ENCODE assay signal across 31 cellular contexts in the genomic region with DNA sequence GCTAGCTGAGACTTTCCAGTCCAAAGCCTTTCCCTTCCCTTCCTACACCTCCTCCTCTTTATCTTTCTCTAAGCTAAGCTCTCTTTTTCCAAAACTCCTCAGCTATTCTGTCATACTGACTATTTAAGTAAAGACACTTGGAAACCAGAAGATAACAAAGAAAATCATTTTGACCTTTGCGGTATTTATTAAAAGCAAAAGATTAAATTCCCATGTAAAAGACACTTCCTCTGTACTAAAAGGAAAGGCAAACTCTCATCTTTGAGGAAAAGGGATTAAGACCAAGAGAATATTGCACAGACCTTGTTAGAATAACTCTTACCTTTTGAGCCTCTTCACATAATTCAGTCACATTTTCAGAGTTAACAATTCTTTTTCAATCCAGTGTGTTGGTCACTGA. TPM values are rescaled to one million over a fixed set of nuclear protein-coding genes. Genes with fewer than 3 reads are reported as not detected.
"Had no signal": no experiment of that assay in that cellular context is flagged by ENCODE, and none has a peak within 500 bp of the region (broad histone marks: within the 10 kb centered on the region; RNA-seq: fewer than 3 reads in every experiment).

No MANE protein-coding gene starts in this region.

- ATAC-seq: heart right ventricle; left colon; left lung; lower lobe of right lung; naive thymus-derived CD8-positive, alpha-beta T cell; pancreas; sciatic nerve; stimulated activated naive B cell treated with anti-CD40 and anti-IgM and Interleukin-4, amounts not matched to agents 10 μg/mL and 1 μg/mL and 100 μg/mL, for 72 hours; stimulated activated naive CD8-positive, alpha-beta T cell treated with anti-CD3 and anti-CD28 coated beads, Interleukin-15, Interleukin-2, amounts not matched to agents 100 U/mL and 50 U/mL, for 24 hours; upper lobe of right lung had no signal

- H3K4me3 Mint-ChIP-seq: naive thymus-derived CD8-positive, alpha-beta T cell; neural crest cell; stimulated activated naive B cell treated with anti-CD40 and anti-IgM and Interleukin-4, amounts not matched to agents 10 μg/mL and 1 μg/mL and 100 μg/mL, for 72 hours had no signal

- H3K9me3 Mint-ChIP-seq: naive thymus-derived CD8-positive, alpha-beta T cell had no signal

- H3K27ac Mint-ChIP-seq: naive thymus-derived CD8-positive, alpha-beta T cell; stimulated activated naive B cell treated with anti-CD40 and anti-IgM and Interleukin-4, amounts not matched to agents 10 μg/mL and 1 μg/mL and 100 μg/mL, for 72 hours had no signal

- H3K27ac ChIP-seq: left lung, lower lobe of right lung, pancreas, skin epidermis, stomach, testis, thyroid gland, upper lobe of right lung had no signal

- H3K27me3 ChIP-seq: left lung, pancreas, testis, thyroid gland had no signal

- H3K4me1 Mint-ChIP-seq: neural crest cell had no signal

- H3K36me3 Mint-ChIP-seq: stimulated activated naive B cell treated with anti-CD40 and anti-IgM and Interleukin-4, amounts not matched to agents 10 μg/mL and 1 μg/mL and 100 μg/mL, for 72 hours had no signal

- DNase-seq: heart right ventricle; hippocampal formation; kidney; left colon; left lung; lower lobe of right lung; mesendoderm; midbrain; naive thymus-derived CD8-positive, alpha-beta T cell; nucleus accumbens; pancreas; posterior cingulate gyrus; retina; right cardiac atrium; stimulated activated CD4-positive, alpha-beta T cell treated with anti-CD3 and anti-CD28 coated beads, Interleukin-12 subunit alpha, Interleukin-12 subunit beta, amount 100 ng/mL, for 4 hours; stimulated activated CD4-positive, alpha-beta T cell treated with anti-CD3 and anti-CD28 coated beads, Interleukin-15, amount 100 ng/mL, for 24 hours; stimulated activated CD4-positive, alpha-beta T cell treated with anti-CD3 and anti-CD28 coated beads, Interleukin-2, amount 100 ng/mL, for 24 hours; stimulated activated CD4-positive, alpha-beta T cell treated with anti-CD3 and anti-CD28 coated beads, Interleukin-4, amount 100 ng/mL, for 1 hour; stimulated activated naive B cell treated with anti-CD40 and anti-IgM and Interleukin-4, amounts not matched to agents 10 μg/mL and 1 μg/mL and 100 μg/mL, for 72 hours; stimulated activated naive CD8-positive, alpha-beta T cell treated with anti-CD3 and anti-CD28 coated beads, Interleukin-15, Interleukin-2, amounts not matched to agents 100 U/mL and 50 U/mL, for 24 hours; stomach; testis; thyroid gland; trophoblast cell; upper lobe of right lung had no signal

- FAIRE-seq: islet of Langerhans, kidney, pancreas, urothelium cell line had no signal

- H3K4me3 ChIP-seq: heart right ventricle, left lung, lower lobe of right lung, pancreas, prostate gland, skin epidermis, stomach, testis, thyroid gland, upper lobe of right lung had no signal

- H3K36me3 ChIP-seq: heart right ventricle, left lung, lower lobe of right lung, pancreas, prostate gland, stomach, thyroid gland, upper lobe of right lung had no signal

- H3K4me1 ChIP-seq: left lung, pancreas, prostate gland, stomach, testis, thyroid gland, upper lobe of right lung had no signal

- H3K9me3 ChIP-seq: left lung, lower lobe of right lung, pancreas, prostate gland, stomach, testis, thyroid gland, upper lobe of right lung had no signal

RNA-seq across cellular contexts. Expression of gene ST8SIA6, which starts 15.8 kb away (rescaled TPM):
- total RNA-seq: neural crest cell had no signal
